21 cellular contexts compared by ENCODE assay signal in the genomic region with DNA sequence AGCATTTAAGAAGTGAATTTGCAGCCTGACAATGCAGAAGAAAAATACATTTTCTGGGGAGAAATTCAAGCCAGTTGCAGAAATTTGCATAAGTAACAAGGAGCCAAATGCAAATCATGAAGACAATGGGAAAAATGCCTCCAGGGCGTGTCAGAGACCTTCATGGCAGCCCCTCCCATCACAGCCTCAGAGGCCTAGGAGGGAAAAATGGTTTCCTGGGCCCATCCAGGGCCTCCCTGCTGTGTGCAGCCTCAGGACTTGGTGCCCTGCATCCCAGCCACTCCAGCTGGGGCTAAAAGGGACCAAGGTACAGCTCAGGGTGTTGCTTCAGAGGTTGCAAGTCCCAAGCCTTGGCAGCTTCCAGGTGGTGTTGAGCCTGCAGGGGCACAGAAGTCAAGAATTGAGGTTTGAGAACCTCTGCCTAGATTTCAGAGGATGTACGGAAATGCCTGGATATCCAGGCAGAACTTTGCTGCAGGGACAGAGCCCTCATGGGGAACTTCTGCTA. TPM values are rescaled to one million over a fixed set of nuclear protein-coding genes. Genes with fewer than 3 reads are reported as not detected.
DNase-seq lines count a peak whose midpoint lies in the region; ATAC-seq and TF ChIP-seq lines count a peak whose summit lies in the region.
"Had no signal": no experiment of that assay in that cellular context is flagged by ENCODE, and none has a peak within 500 bp of the region (broad histone marks: within the 10 kb centered on the region; RNA-seq: fewer than 3 reads in every experiment).

No MANE protein-coding gene starts in this region.

- H3K9me2 ChIP-seq in GM23248 (ENCODE audit: insufficient read depth) = no peaks in the 10 kb centered on the region

- H3K4me3 ChIP-seq in GM23248 (no peak overlapping the region), NT2/D1 (ENCODE audit: insufficient read length, low read depth) (no peak overlapping the region)
- H3K4me3 ChIP-seq: BLaER1 had no signal

- intact Hi-C loops in activated naive CD4-positive, alpha-beta T cell treated with anti-CD3 and anti-CD28 coated beads for 36 hours (cut with micrococcal nuclease) = loop anchor here (10.0 kb wide), 2 partner anchors 589 to 1551 kb away; no protein-coding TSS in a partner anchor

- no peaks in the 10 kb centered on the region for H3K27me3 Mint-ChIP-seq in activated naive CD4-positive, alpha-beta T cell treated with anti-CD3 and anti-CD28 coated beads, Interleukin-2, amount 50 U/mL, for 24 hours
- H3K27me3 Mint-ChIP-seq in activated naive CD4-positive, alpha-beta T cell treated with anti-CD3 and anti-CD28 coated beads for 36 hours (ENCODE audit: low read depth) = no peaks in the 10 kb centered on the region
- H3K27me3 Mint-ChIP-seq in mesothelial cell of epicardium (ENCODE audit: low read depth) = peaks cover 4% of the 10 kb centered on the region
- H3K27me3 Mint-ChIP-seq: CD8-positive, alpha-beta memory T cell had no signal

- H3K9ac ChIP-seq in GM23248 = no peak overlapping the region
- no peak overlapping the region for H3K9ac ChIP-seq in NT2/D1 (ENCODE audit: insufficient read length, low read depth)
- H3K9ac ChIP-seq: BLaER1 had no signal

- H3K36me3 ChIP-seq in GM23248 (ENCODE audit: low read depth) (no peaks in the 10 kb centered on the region), NT2/D1 (ENCODE audit: insufficient read depth, insufficient read length, low read length) (no peaks in the 10 kb centered on the region)
- H3K36me3 ChIP-seq: BLaER1 had no signal

- no peaks in the 10 kb centered on the region for H3K9me3 Mint-ChIP-seq in activated naive CD4-positive, alpha-beta T cell treated with anti-CD3 and anti-CD28 coated beads, Interleukin-2, amount 50 U/mL, for 24 hours
- peaks cover 4% of the 10 kb centered on the region for H3K9me3 Mint-ChIP-seq in activated naive CD4-positive, alpha-beta T cell treated with anti-CD3 and anti-CD28 coated beads for 36 hours
- peaks cover 5% of the 10 kb centered on the region for H3K9me3 Mint-ChIP-seq in mesothelial cell of epicardium
- H3K9me3 Mint-ChIP-seq: HFFc6 had no signal

- in situ Hi-C loops in GM23248 (cut with MboI) = no loop called here

- H3K4me1 ChIP-seq in GM23248 (ENCODE audit: insufficient read depth) (peaks cover 20% of the 10 kb centered on the region), NT2/D1 (ENCODE audit: insufficient read depth, insufficient read length) (no peaks in the 10 kb centered on the region)

- no peaks in the 10 kb centered on the region for H3K27me3 ChIP-seq in GM23248 (replicated peaks; ENCODE audit: insufficient read depth)
- no peaks in the 10 kb centered on the region for H3K27me3 ChIP-seq in NT2/D1 (ENCODE audit: insufficient read depth, insufficient read length)
- H3K27me3 ChIP-seq: BLaER1 had no signal

- no peak for DNase-seq in activated naive CD4-positive, alpha-beta T cell treated with anti-CD3 and anti-CD28 coated beads for 36 hours
- DNase-seq in GM23248 (peak; percentile 37), NT2/D1 (ENCODE audit: low read depth, low spot score) (peak; percentile 30), kidney tubule cell (ENCODE audit: low spot score) (peak; percentile 51), NCI-H2081 (lab: John Stamatoyannopoulos, UW) (no peak), mesothelial cell of epicardium (ENCODE audit: low spot score in 2 of 2, unreplicated experiment in 2 of 2) (no peak)
- DNase-seq: CD4-positive, CD25-positive, alpha-beta regulatory T cell; CD8-positive, alpha-beta memory T cell; DMS 273 treated with DMSO at 0.1 percent for 48 hours; DMS79; EL; GF-D8; H9; HFFc6 had no signal

- H3K27ac ChIP-seq in GM23248 = 0 out of 2 replicates have a peak overlapping the region, but pooled peaks have one; percentile 6
- H3K27ac ChIP-seq: 22Rv1, BLaER1, C4-2B had no signal

- WGBS in GM23248 (ENCODE audit: low coverage in 1 of 2, low lambda C conversion rate in 2 of 2, missing lambda C conversion rate in 2 of 2), 2 experiments = 78 to 82% methylated on average over 2 of the region's 2 CpGs

- no peak overlapping the region for H2AFZ ChIP-seq in GM23248

- H3K36me3 Mint-ChIP-seq in activated naive CD4-positive, alpha-beta T cell treated with anti-CD3 and anti-CD28 coated beads, Interleukin-2, amount 50 U/mL, for 24 hours = peaks cover 6% of the 10 kb centered on the region
- H3K36me3 Mint-ChIP-seq in activated naive CD4-positive, alpha-beta T cell treated with anti-CD3 and anti-CD28 coated beads for 36 hours (ENCODE audit: low read depth) = peaks cover 2% of the 10 kb centered on the region
- no peaks in the 10 kb centered on the region for H3K36me3 Mint-ChIP-seq in mesothelial cell of epicardium

- H3K4me1 Mint-ChIP-seq in activated naive CD4-positive, alpha-beta T cell treated with anti-CD3 and anti-CD28 coated beads, Interleukin-2, amount 50 U/mL, for 24 hours = peaks cover 67% of the 10 kb centered on the region
- peaks cover 42% of the 10 kb centered on the region for H3K4me1 Mint-ChIP-seq in activated naive CD4-positive, alpha-beta T cell treated with anti-CD3 and anti-CD28 coated beads for 36 hours (ENCODE audit: low read depth)
- H3K4me1 Mint-ChIP-seq in mesothelial cell of epicardium = peaks cover 10% of the 10 kb centered on the region

- no peak for ATAC-seq in HG03520 (IDR thresholded peaks at IDR 0.05; ENCODE audit: unreplicated experiment)
- ATAC-seq: HCT116 had no signal

- H3F3A ChIP-seq in GM23248 (ENCODE audit: insufficient read depth) = peaks cover 14% of the 10 kb centered on the region; the same call in 1 of the 2 replicates

- no peak for TF ChIP-seq CTCF in mesothelial cell of epicardium (IDR thresholded peaks at IDR 0.05; ENCODE audit: unreplicated experiment)

- H3K9me3 ChIP-seq in GM23248 (ENCODE audit: low read depth) = no peaks in the 10 kb centered on the region
- H3K9me3 ChIP-seq in NT2/D1 (ENCODE audit: insufficient read depth, low read length) = peaks cover 31% of the 10 kb centered on the region

- H3K79me2 ChIP-seq in GM23248 (ENCODE audit: insufficient read depth) = no peaks in the 10 kb centered on the region

- H4K20me1 ChIP-seq in GM23248 (ENCODE audit: insufficient read depth) = no peaks in the 10 kb centered on the region
- H4K20me1 ChIP-seq: BLaER1 had no signal

- peak overlapping the region; percentile 1 for H3K4me3 Mint-ChIP-seq in activated naive CD4-positive, alpha-beta T cell treated with anti-CD3 and anti-CD28 coated beads, Interleukin-2, amount 50 U/mL, for 24 hours
- H3K4me3 Mint-ChIP-seq in activated naive CD4-positive, alpha-beta T cell treated with anti-CD3 and anti-CD28 coated beads for 36 hours = no peak overlapping the region
- no peak overlapping the region for H3K4me3 Mint-ChIP-seq in mesothelial cell of epicardium
- H3K4me3 Mint-ChIP-seq: B cell; CD8-positive, alpha-beta memory T cell; H9; HFFc6 had no signal

- no peak overlapping the region for H3K4me2 ChIP-seq in GM23248 (ENCODE audit: unreplicated experiment)
- H3K4me2 ChIP-seq: BLaER1 had no signal

- CTCF ChIA-PET in activated naive CD4-positive, alpha-beta T cell treated with anti-CD3 and anti-CD28 coated beads for 36 hours (lab: Charles Lee) = no interaction called here

- peak overlapping the region; percentile 59 for H3K27ac Mint-ChIP-seq in activated naive CD4-positive, alpha-beta T cell treated with anti-CD3 and anti-CD28 coated beads, Interleukin-2, amount 50 U/mL, for 24 hours
- no peak overlapping the region for H3K27ac Mint-ChIP-seq in activated naive CD4-positive, alpha-beta T cell treated with anti-CD3 and anti-CD28 coated beads for 36 hours
- H3K27ac Mint-ChIP-seq in mesothelial cell of epicardium = no peak overlapping the region
- H3K27ac Mint-ChIP-seq: B cell, H9, HFFc6 had no signal

RNA-seq across cellular contexts. Expression of a gene that starts 16.7 kb away (rescaled TPM):
- 100 to 1,000 TPM; 110 to 112 TPM for total RNA-seq in activated naive CD4-positive, alpha-beta T cell treated with anti-CD3 and anti-CD28 coated beads for 36 hours
- total RNA-seq in GM23248 (2014; rRNA removed; shearing (Covaris generic)) = 263 and 295 TPM in 2 replicates
- 689 and 690 TPM in 2 replicates for polyA plus RNA-seq in GM23248 (2016; fragmentation: Nextera tagmentation; extraction: Ambion mirVana)
- total RNA-seq in mesothelial cell of epicardium = 244 to 250 TPM (median 249 TPM) in 3 replicates

Comparison
In these comparisons a context has a peak if more than half of its experiments do, and no peak if none do; other contexts are left out.
1. DNase-seq: peak in GM23248 (single experiment), NT2/D1 (single experiment) and kidney tubule cell (single experiment); none in activated naive CD4-positive, alpha-beta T cell treated with anti-CD3 and anti-CD28 coated beads for 36 hours (single experiment), NCI-H2081 (0 of 2) and mesothelial cell of epicardium (0 of 2).